In genomic region chr15:92850218-92850617, GRCh38 we compare ENCODE assay signal across 8 cellular contexts. TPM values are rescaled to one million over a fixed set of nuclear protein-coding genes. Genes with fewer than 3 reads are reported as not detected.
A peak's percentile ranks its signal among the peaks of the same experiment; 100 is the strongest.
DNase-seq lines count a peak whose midpoint lies in the region; ATAC-seq and TF ChIP-seq lines count a peak whose summit lies in the region.
"Not testable (repeated sequence)": the region's sequence is repeated elsewhere in the genome, so short reads cannot be mapped to it uniquely, and the experiment has no call there.

No MANE protein-coding gene starts in this region.

- not testable (repeated sequence) for H3K9me3 Mint-ChIP-seq in CD8-positive, alpha-beta T cell; activated T-cell treated with anti-CD3 and anti-CD28 coated beads, Interleukin-2, amount 50 U/mL, for 24 hours; activated naive CD4-positive, alpha-beta T cell treated with anti-CD3 and anti-CD28 coated beads, Interleukin-2, amount 50 U/mL, for 24 hours; stimulated activated naive CD8-positive, alpha-beta T cell treated with anti-CD3 and anti-CD28 coated beads, Interleukin-15, amount 100 ng/mL, for 72 hours

- not testable (repeated sequence) for H3K4me3 ChIP-seq in CD8-positive, alpha-beta T cell (ENCODE audit: low read depth, low read length); neutrophil (ENCODE audit: low read depth in 1 of 2, low read length in 1 of 2)

- peak overlapping the region; percentile 58 for H3K4me3 Mint-ChIP-seq in CD8-positive, alpha-beta T cell
- peak overlapping the region; percentile 61 for H3K4me3 Mint-ChIP-seq in activated T-cell treated with anti-CD3 and anti-CD28 coated beads, Interleukin-2, amount 50 U/mL, for 24 hours
- not testable (repeated sequence) for H3K4me3 Mint-ChIP-seq in activated naive CD4-positive, alpha-beta T cell treated with anti-CD3 and anti-CD28 coated beads, Interleukin-2, amount 50 U/mL, for 24 hours
- peak overlapping the region; percentile 29 to 35 for H3K4me3 Mint-ChIP-seq in stimulated activated naive CD8-positive, alpha-beta T cell treated with anti-CD3 and anti-CD28 coated beads, Interleukin-15, amount 100 ng/mL, for 72 hours

- CTCF ChIA-PET in CD8-positive, alpha-beta T cell (lab: Charles Lee): interaction anchor here (0.8 to 2.1 kb wide), 3 partner anchors 18 to 68 kb away, joined by 3 to 6 read pairs (median 3); no protein-coding TSS in a partner anchor

- intact Hi-C loops in CD8-positive, alpha-beta T cell (cut with DNase I, micrococcal nuclease): not testable (repeated sequence)

- ATAC-seq in CD8-positive, alpha-beta T cell: not testable (repeated sequence)
- peak; percentile 37 for ATAC-seq in stimulated activated naive CD8-positive, alpha-beta T cell treated with anti-CD3 and anti-CD28 coated beads, Interleukin-15, amount 100 ng/mL, for 72 hours

- not testable (repeated sequence) for H3K36me3 Mint-ChIP-seq in CD8-positive, alpha-beta T cell; activated T-cell treated with anti-CD3 and anti-CD28 coated beads, Interleukin-2, amount 50 U/mL, for 24 hours (ENCODE audit: low read depth); activated naive CD4-positive, alpha-beta T cell treated with anti-CD3 and anti-CD28 coated beads, Interleukin-2, amount 50 U/mL, for 24 hours

- peak overlapping the region; percentile 72 for H3K27ac Mint-ChIP-seq in CD8-positive, alpha-beta T cell
- H3K27ac Mint-ChIP-seq in activated T-cell treated with anti-CD3 and anti-CD28 coated beads, Interleukin-2, amount 50 U/mL, for 24 hours: peak overlapping the region; percentile 82
- H3K27ac Mint-ChIP-seq in activated naive CD4-positive, alpha-beta T cell treated with anti-CD3 and anti-CD28 coated beads, Interleukin-2, amount 50 U/mL, for 24 hours: peak overlapping the region; percentile 85
- not testable (repeated sequence) for H3K27ac Mint-ChIP-seq in stimulated activated naive CD8-positive, alpha-beta T cell treated with anti-CD3 and anti-CD28 coated beads, Interleukin-15, amount 100 ng/mL, for 72 hours

- H3K27ac ChIP-seq in CD8-positive, alpha-beta T cell (ENCODE audit: low read depth, low read length): not testable (repeated sequence)
- peak overlapping the region; percentile 78 for H3K27ac ChIP-seq in neutrophil

- POLR2A ChIA-PET in CD8-positive, alpha-beta T cell (lab: Charles Lee): interaction anchor here (1.0 to 9.0 kb wide), 5 partner anchors 18 to 41 kb away, joined by 3 to 89 read pairs (median 4); no protein-coding TSS in a partner anchor

- H3K4me1 ChIP-seq in CD8-positive, alpha-beta T cell (ENCODE audit: insufficient read depth, low read length): peaks cover 47% of the 10 kb centered on the region
- H3K4me1 ChIP-seq in neutrophil (ENCODE audit: control insufficient read depth in 1 of 2, insufficient read depth in 1 of 2, low read depth in 1 of 2, low read length in 1 of 2): peaks cover 34 to 40% of the 10 kb centered on the region in 2 experiments

- not testable (repeated sequence) for H3K27me3 Mint-ChIP-seq in CD8-positive, alpha-beta T cell (ENCODE audit: low read depth); activated T-cell treated with anti-CD3 and anti-CD28 coated beads, Interleukin-2, amount 50 U/mL, for 24 hours; activated naive CD4-positive, alpha-beta T cell treated with anti-CD3 and anti-CD28 coated beads, Interleukin-2, amount 50 U/mL, for 24 hours; stimulated activated naive CD8-positive, alpha-beta T cell treated with anti-CD3 and anti-CD28 coated beads, Interleukin-15, amount 100 ng/mL, for 72 hours

- H3K9me3 ChIP-seq in CD8-positive, alpha-beta T cell (ENCODE audit: low read length); neutrophil: not testable (repeated sequence)

- TF ChIP-seq CTCF in CD8-positive, alpha-beta T cell (IDR thresholded peaks at IDR 0.05); neutrophil (IDR thresholded peaks at IDR 0.05): not testable (repeated sequence)

- DNase-seq in CD8-positive, alpha-beta T cell: peak in 1 of 7 experiments; percentile 36
- peak; percentile 45 for DNase-seq in OCI-M1 (lab: John Stamatoyannopoulos, UW)
- peak; percentile 57 for DNase-seq in activated CD4-positive, alpha-beta T cell treated with anti-CD3 and anti-CD28 coated beads for 48 hours
- DNase-seq in activated T-cell treated with anti-CD3 and anti-CD28 coated beads, Interleukin-2, amount 50 U/mL, for 24 hours: peak; percentile 55
- DNase-seq in central memory CD4-positive, alpha-beta T cell: peak; percentile 4
- DNase-seq in stimulated activated naive CD8-positive, alpha-beta T cell treated with anti-CD3 and anti-CD28 coated beads, Interleukin-15, amount 100 ng/mL, for 72 hours: peak; percentile 25 to 54

- not testable (repeated sequence) for H3K27me3 ChIP-seq in CD8-positive, alpha-beta T cell (ENCODE audit: insufficient read depth, low read length); neutrophil

- H3K4me1 Mint-ChIP-seq in CD8-positive, alpha-beta T cell (ENCODE audit: low read depth): peaks cover 56% of the 10 kb centered on the region
- peaks cover 58% of the 10 kb centered on the region for H3K4me1 Mint-ChIP-seq in activated T-cell treated with anti-CD3 and anti-CD28 coated beads, Interleukin-2, amount 50 U/mL, for 24 hours (ENCODE audit: low read depth)
- H3K4me1 Mint-ChIP-seq in activated naive CD4-positive, alpha-beta T cell treated with anti-CD3 and anti-CD28 coated beads, Interleukin-2, amount 50 U/mL, for 24 hours: peaks cover 65% of the 10 kb centered on the region
- peaks cover 56% of the 10 kb centered on the region for H3K4me1 Mint-ChIP-seq in stimulated activated naive CD8-positive, alpha-beta T cell treated with anti-CD3 and anti-CD28 coated beads, Interleukin-15, amount 100 ng/mL, for 72 hours

- not testable (repeated sequence) for H3K36me3 ChIP-seq in CD8-positive, alpha-beta T cell (ENCODE audit: insufficient read depth, low read length); neutrophil

RNA-seq across cellular contexts. Expression of gene CHD2, which starts 49.9 kb away (rescaled TPM):
- 100 to 1,000 TPM; 615 to 669 TPM for total RNA-seq in CD8-positive, alpha-beta T cell
